Comparison of ENCODE assay signal across 1 cellular context in genomic region chr17:76446449-76447231, GRCh38.
TF ChIP-seq lines count a peak whose summit lies in the region.

No MANE protein-coding gene starts in this region.

TF ChIP-seq in endothelial cell of umbilical vein, 7 proteins besides CTCF, POLR2A, EP300 and RAD21 (continued from another document):
- TF ChIP-seq JUN (IDR thresholded peaks at IDR 0.05; ENCODE audit: borderline replicate concordance, insufficient read depth, insufficient read length, low read depth): no peak
